ENCODE assay signal across 1 cellular context in the genomic region with DNA sequence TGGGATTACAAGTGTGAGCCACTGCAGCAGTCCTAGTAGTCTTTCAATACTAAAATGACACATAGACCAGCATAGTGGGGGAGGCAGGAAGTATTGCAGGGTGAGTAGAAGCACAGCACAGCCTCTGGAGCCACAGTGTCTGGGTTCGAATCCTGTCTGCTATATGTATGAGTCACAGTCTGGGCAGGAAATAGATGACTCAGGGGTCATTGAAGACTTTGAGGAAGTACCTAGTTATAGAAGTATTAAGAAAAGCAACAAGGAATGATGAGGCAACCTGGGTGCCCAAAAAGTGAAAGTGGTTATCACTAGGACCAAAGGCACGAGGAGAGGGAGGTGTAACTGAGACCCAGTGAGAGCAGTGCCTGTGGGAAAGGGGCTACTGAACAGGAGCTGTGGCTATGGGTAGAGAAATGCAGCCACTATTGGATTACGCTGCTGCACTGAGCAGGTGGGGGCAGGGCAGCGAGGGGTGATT.
TF ChIP-seq lines count a peak whose summit lies in the region.

No MANE protein-coding gene starts in this region.

TF ChIP-seq in A549, 52 proteins besides CTCF, POLR2A, EP300 and RAD21 (continued from another document):
- TF ChIP-seq, protein P1, sequence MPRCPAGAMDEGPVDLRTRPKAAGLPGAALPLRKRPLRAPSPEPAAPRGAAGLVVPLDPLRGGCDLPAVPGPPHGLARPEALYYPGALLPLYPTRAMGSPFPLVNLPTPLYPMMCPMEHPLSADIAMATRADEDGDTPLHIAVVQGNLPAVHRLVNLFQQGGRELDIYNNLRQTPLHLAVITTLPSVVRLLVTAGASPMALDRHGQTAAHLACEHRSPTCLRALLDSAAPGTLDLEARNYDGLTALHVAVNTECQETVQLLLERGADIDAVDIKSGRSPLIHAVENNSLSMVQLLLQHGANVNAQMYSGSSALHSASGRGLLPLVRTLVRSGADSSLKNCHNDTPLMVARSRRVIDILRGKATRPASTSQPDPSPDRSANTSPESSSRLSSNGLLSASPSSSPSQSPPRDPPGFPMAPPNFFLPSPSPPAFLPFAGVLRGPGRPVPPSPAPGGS (IDR thresholded peaks at IDR 0.05), result no peak
